Comparison of ENCODE assay signal across 1 cellular context in the genomic region with DNA sequence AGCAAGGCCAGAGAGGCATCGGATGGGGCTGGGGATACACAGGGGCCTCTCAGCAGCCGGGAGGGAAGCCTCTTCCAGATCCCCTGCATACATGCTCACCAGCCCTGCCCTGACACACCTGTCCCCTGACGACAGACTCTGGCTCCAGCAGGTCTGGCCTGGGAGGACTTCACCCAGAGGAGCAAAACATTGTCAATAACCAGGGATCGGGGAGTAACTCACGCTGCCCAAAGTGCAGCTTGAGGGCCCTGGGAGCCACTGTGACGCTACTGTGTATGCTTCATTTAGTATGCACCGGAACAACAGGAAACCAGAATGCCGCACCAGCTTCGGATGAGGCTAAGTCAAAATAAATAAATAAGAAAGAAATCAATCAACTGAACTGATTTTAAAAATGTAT.
A peak's percentile ranks its signal among the peaks of the same experiment; 100 is the strongest.
TF ChIP-seq lines count a peak whose summit lies in the region.

No MANE protein-coding gene starts in this region.

TF ChIP-seq in HepG2, 621 proteins besides CTCF, POLR2A, EP300 and RAD21 (continued from another document and continues in another):
- TF ChIP-seq, protein P1, sequence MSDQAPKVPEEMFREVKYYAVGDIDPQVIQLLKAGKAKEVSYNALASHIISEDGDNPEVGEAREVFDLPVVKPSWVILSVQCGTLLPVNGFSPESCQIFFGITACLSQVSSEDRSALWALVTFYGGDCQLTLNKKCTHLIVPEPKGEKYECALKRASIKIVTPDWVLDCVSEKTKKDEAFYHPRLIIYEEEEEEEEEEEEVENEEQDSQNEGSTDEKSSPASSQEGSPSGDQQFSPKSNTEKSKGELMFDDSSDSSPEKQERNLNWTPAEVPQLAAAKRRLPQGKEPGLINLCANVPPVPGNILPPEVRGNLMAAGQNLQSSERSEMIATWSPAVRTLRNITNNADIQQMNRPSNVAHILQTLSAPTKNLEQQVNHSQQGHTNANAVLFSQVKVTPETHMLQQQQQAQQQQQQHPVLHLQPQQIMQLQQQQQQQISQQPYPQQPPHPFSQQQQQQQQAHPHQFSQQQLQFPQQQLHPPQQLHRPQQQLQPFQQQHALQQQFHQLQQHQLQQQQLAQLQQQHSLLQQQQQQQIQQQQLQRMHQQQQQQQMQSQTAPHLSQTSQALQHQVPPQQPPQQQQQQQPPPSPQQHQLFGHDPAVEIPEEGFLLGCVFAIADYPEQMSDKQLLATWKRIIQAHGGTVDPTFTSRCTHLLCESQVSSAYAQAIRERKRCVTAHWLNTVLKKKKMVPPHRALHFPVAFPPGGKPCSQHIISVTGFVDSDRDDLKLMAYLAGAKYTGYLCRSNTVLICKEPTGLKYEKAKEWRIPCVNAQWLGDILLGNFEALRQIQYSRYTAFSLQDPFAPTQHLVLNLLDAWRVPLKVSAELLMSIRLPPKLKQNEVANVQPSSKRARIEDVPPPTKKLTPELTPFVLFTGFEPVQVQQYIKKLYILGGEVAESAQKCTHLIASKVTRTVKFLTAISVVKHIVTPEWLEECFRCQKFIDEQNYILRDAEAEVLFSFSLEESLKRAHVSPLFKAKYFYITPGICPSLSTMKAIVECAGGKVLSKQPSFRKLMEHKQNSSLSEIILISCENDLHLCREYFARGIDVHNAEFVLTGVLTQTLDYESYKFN (CRISPR knock-in tag; conservative IDR thresholded peaks at IDR 0.05) = peak; percentile 79
- no peak for TF ChIP-seq ZNF383 (CRISPR knock-in tag; IDR thresholded peaks at IDR 0.05; ENCODE audit: borderline replicate concordance)
- TF ChIP-seq ZNF558 (CRISPR knock-in tag; IDR thresholded peaks at IDR 0.05; ENCODE audit: borderline replicate concordance) = no peak
- TF ChIP-seq ZNF256 (CRISPR knock-in tag; conservative IDR thresholded peaks at IDR 0.05) = no peak
- no peak for TF ChIP-seq ZKSCAN8 (CRISPR knock-in tag; IDR thresholded peaks at IDR 0.05; ENCODE audit: borderline replicate concordance)
- TF ChIP-seq, protein P2, sequence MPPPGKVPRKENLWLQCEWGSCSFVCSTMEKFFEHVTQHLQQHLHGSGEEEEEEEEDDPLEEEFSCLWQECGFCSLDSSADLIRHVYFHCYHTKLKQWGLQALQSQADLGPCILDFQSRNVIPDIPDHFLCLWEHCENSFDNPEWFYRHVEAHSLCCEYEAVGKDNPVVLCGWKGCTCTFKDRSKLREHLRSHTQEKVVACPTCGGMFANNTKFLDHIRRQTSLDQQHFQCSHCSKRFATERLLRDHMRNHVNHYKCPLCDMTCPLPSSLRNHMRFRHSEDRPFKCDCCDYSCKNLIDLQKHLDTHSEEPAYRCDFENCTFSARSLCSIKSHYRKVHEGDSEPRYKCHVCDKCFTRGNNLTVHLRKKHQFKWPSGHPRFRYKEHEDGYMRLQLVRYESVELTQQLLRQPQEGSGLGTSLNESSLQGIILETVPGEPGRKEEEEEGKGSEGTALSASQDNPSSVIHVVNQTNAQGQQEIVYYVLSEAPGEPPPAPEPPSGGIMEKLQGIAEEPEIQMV (CRISPR knock-in tag; IDR thresholded peaks at IDR 0.05; ENCODE audit: low read depth) = no peak
- TF ChIP-seq, protein P3, sequence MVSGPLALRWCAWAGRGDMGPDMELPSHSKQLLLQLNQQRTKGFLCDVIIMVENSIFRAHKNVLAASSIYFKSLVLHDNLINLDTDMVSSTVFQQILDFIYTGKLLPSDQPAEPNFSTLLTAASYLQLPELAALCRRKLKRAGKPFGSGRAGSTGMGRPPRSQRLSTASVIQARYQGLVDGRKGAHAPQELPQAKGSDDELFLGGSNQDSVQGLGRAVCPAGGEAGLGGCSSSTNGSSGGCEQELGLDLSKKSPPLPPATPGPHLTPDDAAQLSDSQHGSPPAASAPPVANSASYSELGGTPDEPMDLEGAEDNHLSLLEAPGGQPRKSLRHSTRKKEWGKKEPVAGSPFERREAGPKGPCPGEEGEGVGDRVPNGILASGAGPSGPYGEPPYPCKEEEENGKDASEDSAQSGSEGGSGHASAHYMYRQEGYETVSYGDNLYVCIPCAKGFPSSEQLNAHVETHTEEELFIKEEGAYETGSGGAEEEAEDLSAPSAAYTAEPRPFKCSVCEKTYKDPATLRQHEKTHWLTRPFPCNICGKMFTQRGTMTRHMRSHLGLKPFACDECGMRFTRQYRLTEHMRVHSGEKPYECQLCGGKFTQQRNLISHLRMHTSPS (CRISPR knock-in tag; IDR thresholded peaks at IDR 0.05; ENCODE audit: low read depth) = 0 out of 2 replicates have a peak, but pooled peaks have one; percentile 23
- TF ChIP-seq HDAC6 (IDR thresholded peaks at IDR 0.05; ENCODE audit: low read depth, low read length) = no peak
- TF ChIP-seq, protein P4, sequence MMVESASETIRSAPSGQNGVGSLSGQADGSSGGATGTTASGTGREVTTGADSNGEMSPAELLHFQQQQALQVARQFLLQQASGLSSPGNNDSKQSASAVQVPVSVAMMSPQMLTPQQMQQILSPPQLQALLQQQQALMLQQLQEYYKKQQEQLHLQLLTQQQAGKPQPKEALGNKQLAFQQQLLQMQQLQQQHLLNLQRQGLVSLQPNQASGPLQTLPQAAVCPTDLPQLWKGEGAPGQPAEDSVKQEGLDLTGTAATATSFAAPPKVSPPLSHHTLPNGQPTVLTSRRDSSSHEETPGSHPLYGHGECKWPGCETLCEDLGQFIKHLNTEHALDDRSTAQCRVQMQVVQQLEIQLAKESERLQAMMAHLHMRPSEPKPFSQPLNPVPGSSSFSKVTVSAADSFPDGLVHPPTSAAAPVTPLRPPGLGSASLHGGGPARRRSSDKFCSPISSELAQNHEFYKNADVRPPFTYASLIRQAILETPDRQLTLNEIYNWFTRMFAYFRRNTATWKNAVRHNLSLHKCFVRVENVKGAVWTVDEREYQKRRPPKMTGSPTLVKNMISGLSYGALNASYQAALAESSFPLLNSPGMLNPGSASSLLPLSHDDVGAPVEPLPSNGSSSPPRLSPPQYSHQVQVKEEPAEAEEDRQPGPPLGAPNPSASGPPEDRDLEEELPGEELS (CRISPR knock-in tag; IDR thresholded peaks at IDR 0.05) = peak; percentile 72
- TF ChIP-seq, protein P5, sequence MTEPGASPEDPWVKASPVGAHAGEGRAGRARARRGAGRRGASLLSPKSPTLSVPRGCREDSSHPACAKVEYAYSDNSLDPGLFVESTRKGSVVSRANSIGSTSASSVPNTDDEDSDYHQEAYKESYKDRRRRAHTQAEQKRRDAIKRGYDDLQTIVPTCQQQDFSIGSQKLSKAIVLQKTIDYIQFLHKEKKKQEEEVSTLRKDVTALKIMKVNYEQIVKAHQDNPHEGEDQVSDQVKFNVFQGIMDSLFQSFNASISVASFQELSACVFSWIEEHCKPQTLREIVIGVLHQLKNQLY (CRISPR knock-in tag; IDR thresholded peaks at IDR 0.05) = 0 out of 2 replicates have a peak, but pooled peaks have one; percentile 18
- TF ChIP-seq, protein P6, sequence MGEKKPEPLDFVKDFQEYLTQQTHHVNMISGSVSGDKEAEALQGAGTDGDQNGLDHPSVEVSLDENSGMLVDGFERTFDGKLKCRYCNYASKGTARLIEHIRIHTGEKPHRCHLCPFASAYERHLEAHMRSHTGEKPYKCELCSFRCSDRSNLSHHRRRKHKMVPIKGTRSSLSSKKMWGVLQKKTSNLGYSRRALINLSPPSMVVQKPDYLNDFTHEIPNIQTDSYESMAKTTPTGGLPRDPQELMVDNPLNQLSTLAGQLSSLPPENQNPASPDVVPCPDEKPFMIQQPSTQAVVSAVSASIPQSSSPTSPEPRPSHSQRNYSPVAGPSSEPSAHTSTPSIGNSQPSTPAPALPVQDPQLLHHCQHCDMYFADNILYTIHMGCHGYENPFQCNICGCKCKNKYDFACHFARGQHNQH (CRISPR knock-in tag; IDR thresholded peaks at IDR 0.05) = peak; percentile 18; the same call in 1 of the 2 replicates
- TF ChIP-seq GZF1 (CRISPR knock-in tag; IDR thresholded peaks at IDR 0.05) = no peak
- TF ChIP-seq, protein P7, sequence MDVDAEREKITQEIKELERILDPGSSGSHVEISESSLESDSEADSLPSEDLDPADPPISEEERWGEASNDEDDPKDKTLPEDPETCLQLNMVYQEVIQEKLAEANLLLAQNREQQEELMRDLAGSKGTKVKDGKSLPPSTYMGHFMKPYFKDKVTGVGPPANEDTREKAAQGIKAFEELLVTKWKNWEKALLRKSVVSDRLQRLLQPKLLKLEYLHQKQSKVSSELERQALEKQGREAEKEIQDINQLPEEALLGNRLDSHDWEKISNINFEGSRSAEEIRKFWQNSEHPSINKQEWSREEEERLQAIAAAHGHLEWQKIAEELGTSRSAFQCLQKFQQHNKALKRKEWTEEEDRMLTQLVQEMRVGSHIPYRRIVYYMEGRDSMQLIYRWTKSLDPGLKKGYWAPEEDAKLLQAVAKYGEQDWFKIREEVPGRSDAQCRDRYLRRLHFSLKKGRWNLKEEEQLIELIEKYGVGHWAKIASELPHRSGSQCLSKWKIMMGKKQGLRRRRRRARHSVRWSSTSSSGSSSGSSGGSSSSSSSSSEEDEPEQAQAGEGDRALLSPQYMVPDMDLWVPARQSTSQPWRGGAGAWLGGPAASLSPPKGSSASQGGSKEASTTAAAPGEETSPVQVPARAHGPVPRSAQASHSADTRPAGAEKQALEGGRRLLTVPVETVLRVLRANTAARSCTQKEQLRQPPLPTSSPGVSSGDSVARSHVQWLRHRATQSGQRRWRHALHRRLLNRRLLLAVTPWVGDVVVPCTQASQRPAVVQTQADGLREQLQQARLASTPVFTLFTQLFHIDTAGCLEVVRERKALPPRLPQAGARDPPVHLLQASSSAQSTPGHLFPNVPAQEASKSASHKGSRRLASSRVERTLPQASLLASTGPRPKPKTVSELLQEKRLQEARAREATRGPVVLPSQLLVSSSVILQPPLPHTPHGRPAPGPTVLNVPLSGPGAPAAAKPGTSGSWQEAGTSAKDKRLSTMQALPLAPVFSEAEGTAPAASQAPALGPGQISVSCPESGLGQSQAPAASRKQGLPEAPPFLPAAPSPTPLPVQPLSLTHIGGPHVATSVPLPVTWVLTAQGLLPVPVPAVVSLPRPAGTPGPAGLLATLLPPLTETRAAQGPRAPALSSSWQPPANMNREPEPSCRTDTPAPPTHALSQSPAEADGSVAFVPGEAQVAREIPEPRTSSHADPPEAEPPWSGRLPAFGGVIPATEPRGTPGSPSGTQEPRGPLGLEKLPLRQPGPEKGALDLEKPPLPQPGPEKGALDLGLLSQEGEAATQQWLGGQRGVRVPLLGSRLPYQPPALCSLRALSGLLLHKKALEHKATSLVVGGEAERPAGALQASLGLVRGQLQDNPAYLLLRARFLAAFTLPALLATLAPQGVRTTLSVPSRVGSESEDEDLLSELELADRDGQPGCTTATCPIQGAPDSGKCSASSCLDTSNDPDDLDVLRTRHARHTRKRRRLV (CRISPR knock-in tag; IDR thresholded peaks at IDR 0.05) = peak; percentile 78; the same call in 1 of the 2 replicates
- TF ChIP-seq ZEB1 (IDR thresholded peaks at IDR 0.05; ENCODE audit: insufficient replicate concordance, low read depth) = peak; percentile 77
- no peak for TF ChIP-seq TAF15 (IDR thresholded peaks at IDR 0.05; ENCODE audit: low read depth, low read length, poor library complexity, severe bottlenecking)
- TF ChIP-seq, protein P8, sequence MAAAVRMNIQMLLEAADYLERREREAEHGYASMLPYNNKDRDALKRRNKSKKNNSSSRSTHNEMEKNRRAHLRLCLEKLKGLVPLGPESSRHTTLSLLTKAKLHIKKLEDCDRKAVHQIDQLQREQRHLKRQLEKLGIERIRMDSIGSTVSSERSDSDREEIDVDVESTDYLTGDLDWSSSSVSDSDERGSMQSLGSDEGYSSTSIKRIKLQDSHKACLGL (CRISPR knock-in tag; IDR thresholded peaks at IDR 0.05) = no peak
- peak; percentile 77 for TF ChIP-seq FOXA3 (CRISPR knock-in tag; IDR thresholded peaks at IDR 0.05)
- TF ChIP-seq ZNF772 (CRISPR knock-in tag; IDR thresholded peaks at IDR 0.05) = peak; percentile 44; the same call in 1 of the 2 replicates
- no peak for TF ChIP-seq HNRNPL (IDR thresholded peaks at IDR 0.05; ENCODE audit: low read depth, low read length)
- TF ChIP-seq KDM2A (CRISPR knock-in tag; IDR thresholded peaks at IDR 0.05; ENCODE audit: borderline replicate concordance, low read depth) = peak; percentile 19; the same call in 1 of the 2 replicates
- 0 out of 2 replicates have a peak, but pooled peaks have one; percentile 16 for TF ChIP-seq KDM4B (CRISPR knock-in tag; IDR thresholded peaks at IDR 0.05)
- TF ChIP-seq MEIS2 (CRISPR knock-in tag; IDR thresholded peaks at IDR 0.05) = 0 out of 2 replicates have a peak, but pooled peaks have one; percentile 32
- 0 out of 2 replicates have a peak, but pooled peaks have one; percentile 39 for TF ChIP-seq ESRRA (CRISPR knock-in tag; IDR thresholded peaks at IDR 0.05; ENCODE audit: low read depth)
- 0 out of 2 replicates have a peak, but pooled peaks have one; percentile 41 for TF ChIP-seq PHF21A (CRISPR knock-in tag; IDR thresholded peaks at IDR 0.05)
- TF ChIP-seq ZNF225 (CRISPR knock-in tag; IDR thresholded peaks at IDR 0.05) = no peak
- peak; percentile 44; the same call in 1 of the 2 replicates for TF ChIP-seq RARA (CRISPR knock-in tag; IDR thresholded peaks at IDR 0.05)
- TF ChIP-seq SOX13 (IDR thresholded peaks at IDR 0.05) = no peak
- TF ChIP-seq SOX13 (CRISPR knock-in tag; conservative IDR thresholded peaks at IDR 0.05 in 1 of 2, IDR thresholded peaks at IDR 0.05 in 1 of 2) = peak in 1 of 2 experiments; percentile 33; a peak in 1 of 4 replicates
- TF ChIP-seq FOXP1 (IDR thresholded peaks at IDR 0.05) = no peak
- peak; percentile 74 for TF ChIP-seq FOXP1 (CRISPR knock-in tag; IDR thresholded peaks at IDR 0.05)
- TF ChIP-seq ERF (CRISPR knock-in tag; IDR thresholded peaks at IDR 0.05) = no peak; the same call in 1 of the 2 replicates
- TF ChIP-seq, protein P9, sequence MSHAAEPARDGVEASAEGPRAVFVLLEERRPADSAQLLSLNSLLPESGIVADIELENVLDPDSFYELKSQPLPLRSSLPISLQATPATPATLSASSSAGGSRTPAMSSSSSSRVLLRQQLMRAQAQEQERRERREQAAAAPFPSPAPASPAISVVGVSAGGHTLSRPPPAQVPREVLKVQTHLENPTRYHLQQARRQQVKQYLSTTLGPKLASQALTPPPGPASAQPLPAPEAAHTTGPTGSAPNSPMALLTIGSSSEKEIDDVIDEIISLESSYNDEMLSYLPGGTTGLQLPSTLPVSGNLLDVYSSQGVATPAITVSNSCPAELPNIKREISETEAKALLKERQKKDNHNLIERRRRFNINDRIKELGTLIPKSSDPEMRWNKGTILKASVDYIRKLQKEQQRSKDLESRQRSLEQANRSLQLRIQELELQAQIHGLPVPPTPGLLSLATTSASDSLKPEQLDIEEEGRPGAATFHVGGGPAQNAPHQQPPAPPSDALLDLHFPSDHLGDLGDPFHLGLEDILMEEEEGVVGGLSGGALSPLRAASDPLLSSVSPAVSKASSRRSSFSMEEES (CRISPR knock-in tag; IDR thresholded peaks at IDR 0.05) = peak; percentile 37; the same call in 1 of the 2 replicates
- TF ChIP-seq NR2F6 (IDR thresholded peaks at IDR 0.05) = no peak
- TF ChIP-seq NR2F6 (CRISPR knock-in tag; IDR thresholded peaks at IDR 0.05) = peak; percentile 11; the same call in 1 of the 2 replicates
- 0 out of 2 replicates have a peak, but pooled peaks have one; percentile 31 for TF ChIP-seq SOX5 (CRISPR knock-in tag; IDR thresholded peaks at IDR 0.05; ENCODE audit: borderline replicate concordance)
- TF ChIP-seq ZNF674 (CRISPR knock-in tag; IDR thresholded peaks at IDR 0.05; ENCODE audit: low read depth) = no peak
- TF ChIP-seq PTBP1 (IDR thresholded peaks at IDR 0.05; ENCODE audit: low read depth, low read length, poor library complexity, severe bottlenecking) = no peak
- no peak for TF ChIP-seq NR2C2 (CRISPR knock-in tag; IDR thresholded peaks at IDR 0.05; ENCODE audit: borderline replicate concordance)
- peak; percentile 25; the same call in 1 of the 2 replicates for TF ChIP-seq SPEN (CRISPR knock-in tag; IDR thresholded peaks at IDR 0.05; ENCODE audit: low read depth)
- TF ChIP-seq, protein P10, sequence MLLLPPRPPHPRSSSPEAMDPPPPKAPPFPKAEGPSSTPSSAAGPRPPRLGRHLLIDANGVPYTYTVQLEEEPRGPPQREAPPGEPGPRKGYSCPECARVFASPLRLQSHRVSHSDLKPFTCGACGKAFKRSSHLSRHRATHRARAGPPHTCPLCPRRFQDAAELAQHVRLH (CRISPR knock-in tag; IDR thresholded peaks at IDR 0.05; ENCODE audit: borderline replicate concordance, low read depth) = no peak
